ENCODE assay signal across 3 cellular contexts in genomic region chr20:3628502-3629314, GRCh38.
TF ChIP-seq lines count a peak whose summit lies in the region.

No MANE protein-coding gene starts in this region.

TF ChIP-seq in A549, 52 proteins besides CTCF, POLR2A, EP300 and RAD21:
- TF ChIP-seq NPAS2 (CRISPR knock-in tag; IDR thresholded peaks at IDR 0.05; ENCODE audit: borderline replicate concordance) (no peak), CEBPB (IDR thresholded peaks at IDR 0.05) (peak; percentile 42 to 45; a peak in 2 of 4 replicates), RARB (CRISPR knock-in tag; IDR thresholded peaks at IDR 0.05) (no peak), BCL3 (IDR thresholded peaks at IDR 0.05) (no peak), RNF2 (IDR thresholded peaks at IDR 0.05; ENCODE audit: borderline replicate concordance, low read depth) (no peak), MAX (IDR thresholded peaks at IDR 0.05) (no peak), CHD4 (IDR thresholded peaks at IDR 0.05; ENCODE audit: borderline replicate concordance) (no peak)

TF ChIP-seq in WTC11, 78 proteins besides CTCF, POLR2A, EP300 and RAD21:
- TF ChIP-seq GABPB1 (CRISPR knock-in tag; IDR thresholded peaks at IDR 0.05) (peak; percentile 73), OVOL2 (CRISPR knock-in tag; IDR thresholded peaks at IDR 0.05; ENCODE audit: borderline replicate concordance) (no peak), PRDM15 (CRISPR knock-in tag; IDR thresholded peaks at IDR 0.05) (no peak), ATF1 (CRISPR knock-in tag; IDR thresholded peaks at IDR 0.05) (no peak), CDX4 (CRISPR knock-in tag; IDR thresholded peaks at IDR 0.05; ENCODE audit: borderline replicate concordance) (no peak)

TF ChIP-seq in HepG2, 621 proteins besides CTCF, POLR2A, EP300 and RAD21 (continues in another document):
- TF ChIP-seq TCF7 (IDR thresholded peaks at IDR 0.05; ENCODE audit: low read depth) (0 out of 2 replicates have a peak, but pooled peaks have one; percentile 41), PHF20 (CRISPR knock-in tag; IDR thresholded peaks at IDR 0.05) (no peak), MED13 (CRISPR knock-in tag; IDR thresholded peaks at IDR 0.05) (0 out of 2 replicates have a peak, but pooled peaks have one; percentile 19), FOXK1 (CRISPR knock-in tag; IDR thresholded peaks at IDR 0.05; ENCODE audit: borderline replicate concordance, low read depth) (peak; percentile 87; the same call in 1 of the 2 replicates), KDM2A (CRISPR knock-in tag; IDR thresholded peaks at IDR 0.05; ENCODE audit: borderline replicate concordance, low read depth) (peak; percentile 60), NFKB2 (CRISPR knock-in tag; IDR thresholded peaks at IDR 0.05; ENCODE audit: borderline replicate concordance) (peak; percentile 27; the same call in 1 of the 2 replicates), GATAD2A (CRISPR knock-in tag; IDR thresholded peaks at IDR 0.05) (peak; percentile 97), GPN1 (CRISPR knock-in tag; IDR thresholded peaks at IDR 0.05; ENCODE audit: borderline replicate concordance) (no peak), NR3C1 (CRISPR knock-in tag; IDR thresholded peaks at IDR 0.05) (no peak), ZNF644 (CRISPR knock-in tag; IDR thresholded peaks at IDR 0.05; ENCODE audit: low read depth) (peak; percentile 93), SKI (IDR thresholded peaks at IDR 0.05; ENCODE audit: partially characterized antibody) (peak; percentile 97), SMC3 (IDR thresholded peaks at IDR 0.05; ENCODE audit: low read length) (0 out of 2 replicates have a peak, but pooled peaks have one; percentile 10), ZBTB7B (CRISPR knock-in tag; IDR thresholded peaks at IDR 0.05) (peak; percentile 58; the same call in 1 of the 2 replicates), KDM5B (CRISPR knock-in tag; IDR thresholded peaks at IDR 0.05; ENCODE audit: borderline replicate concordance) (peak; percentile 38; the same call in 1 of the 2 replicates), TARDBP (CRISPR knock-in tag; IDR thresholded peaks at IDR 0.05) (peak; percentile 96), CEBPZ (IDR thresholded peaks at IDR 0.05; ENCODE audit: low read length) (no peak), MTERF4 (CRISPR knock-in tag; IDR thresholded peaks at IDR 0.05) (peak; percentile 85; the same call in 1 of the 2 replicates), MLX (CRISPR knock-in tag; IDR thresholded peaks at IDR 0.05) (peak; percentile 52; the same call in 1 of the 2 replicates), ONECUT2 (CRISPR knock-in tag; IDR thresholded peaks at IDR 0.05) (peak; percentile 35; the same call in 1 of the 2 replicates), TFDP1 (CRISPR knock-in tag; IDR thresholded peaks at IDR 0.05; ENCODE audit: borderline replicate concordance) (no peak), ZNF780A (CRISPR knock-in tag; IDR thresholded peaks at IDR 0.05) (no peak), SNAPC4 (CRISPR knock-in tag; IDR thresholded peaks at IDR 0.05) (peak; percentile 73; the same call in 1 of the 2 replicates), XBP1 (CRISPR knock-in tag; IDR thresholded peaks at IDR 0.05) (no peak), ZNF33A (CRISPR knock-in tag; IDR thresholded peaks at IDR 0.05; ENCODE audit: borderline replicate concordance) (no peak), KLF16 (CRISPR knock-in tag; IDR thresholded peaks at IDR 0.05) (peak in 1 of 2 experiments; percentile 72; a peak in 1 of 4 replicates), NR2C2 (CRISPR knock-in tag; IDR thresholded peaks at IDR 0.05; ENCODE audit: borderline replicate concordance) (peak; percentile 85), MAFG (CRISPR knock-in tag; IDR thresholded peaks at IDR 0.05) (no peak), NR0B2 (CRISPR knock-in tag; IDR thresholded peaks at IDR 0.05) (peak; percentile 63; the same call in 1 of the 2 replicates), ZFYVE20 (CRISPR knock-in tag; IDR thresholded peaks at IDR 0.05; ENCODE audit: borderline replicate concordance, low read depth) (no peak), RBM22 (optimal IDR thresholded peaks at IDR 0.05; ENCODE audit: low read length) (peak; percentile 41), ZNF546 (CRISPR knock-in tag; conservative IDR thresholded peaks at IDR 0.05) (0 out of 2 replicates have a peak, but pooled peaks have one; percentile 19), ZNF563 (CRISPR knock-in tag; IDR thresholded peaks at IDR 0.05) (peak; percentile 52; the same call in 1 of the 2 replicates), ZNF589 (CRISPR knock-in tag; conservative IDR thresholded peaks at IDR 0.05) (0 out of 2 replicates have a peak, but pooled peaks have one; percentile 72), THAP9 (CRISPR knock-in tag; IDR thresholded peaks at IDR 0.05; ENCODE audit: borderline replicate concordance) (0 out of 2 replicates have a peak, but pooled peaks have one; percentile 33), RFXAP (CRISPR knock-in tag; IDR thresholded peaks at IDR 0.05; ENCODE audit: borderline replicate concordance) (peak; percentile 71; the same call in 1 of the 2 replicates), ZNF143 (CRISPR knock-in tag; IDR thresholded peaks at IDR 0.05) (peak; percentile 61; the same call in 1 of the 2 replicates), ATF7 (IDR thresholded peaks at IDR 0.05) (peak; percentile 68), ATF7 (CRISPR knock-in tag; IDR thresholded peaks at IDR 0.05) (peak; percentile 71), SMAD9 (CRISPR knock-in tag; IDR thresholded peaks at IDR 0.05) (no peak), ARNTL (CRISPR knock-in tag; IDR thresholded peaks at IDR 0.05) (peak; percentile 79), SOX5 (CRISPR knock-in tag; IDR thresholded peaks at IDR 0.05; ENCODE audit: borderline replicate concordance) (peak; percentile 92), PAF1 (CRISPR knock-in tag; IDR thresholded peaks at IDR 0.05) (no peak), MTA1 (CRISPR knock-in tag; IDR thresholded peaks at IDR 0.05; ENCODE audit: borderline replicate concordance) (peak; percentile 85), AHR (CRISPR knock-in tag; IDR thresholded peaks at IDR 0.05) (peak; percentile 55; the same call in 1 of the 2 replicates), ZSCAN20 (CRISPR knock-in tag; IDR thresholded peaks at IDR 0.05; ENCODE audit: borderline replicate concordance) (0 out of 2 replicates have a peak, but pooled peaks have one; percentile 42), SP5 (CRISPR knock-in tag; IDR thresholded peaks at IDR 0.05; ENCODE audit: borderline replicate concordance, low read depth) (peak; percentile 26; the same call in 1 of the 2 replicates), ZNF335 (CRISPR knock-in tag; IDR thresholded peaks at IDR 0.05) (peak; percentile 44; the same call in 1 of the 2 replicates), ATF3 (CRISPR knock-in tag; IDR thresholded peaks at IDR 0.05) (peak; percentile 47; the same call in 1 of the 2 replicates), ZNF878 (CRISPR knock-in tag; IDR thresholded peaks at IDR 0.05) (no peak)
